1 cellular context compared by ENCODE assay signal in the genomic region with DNA sequence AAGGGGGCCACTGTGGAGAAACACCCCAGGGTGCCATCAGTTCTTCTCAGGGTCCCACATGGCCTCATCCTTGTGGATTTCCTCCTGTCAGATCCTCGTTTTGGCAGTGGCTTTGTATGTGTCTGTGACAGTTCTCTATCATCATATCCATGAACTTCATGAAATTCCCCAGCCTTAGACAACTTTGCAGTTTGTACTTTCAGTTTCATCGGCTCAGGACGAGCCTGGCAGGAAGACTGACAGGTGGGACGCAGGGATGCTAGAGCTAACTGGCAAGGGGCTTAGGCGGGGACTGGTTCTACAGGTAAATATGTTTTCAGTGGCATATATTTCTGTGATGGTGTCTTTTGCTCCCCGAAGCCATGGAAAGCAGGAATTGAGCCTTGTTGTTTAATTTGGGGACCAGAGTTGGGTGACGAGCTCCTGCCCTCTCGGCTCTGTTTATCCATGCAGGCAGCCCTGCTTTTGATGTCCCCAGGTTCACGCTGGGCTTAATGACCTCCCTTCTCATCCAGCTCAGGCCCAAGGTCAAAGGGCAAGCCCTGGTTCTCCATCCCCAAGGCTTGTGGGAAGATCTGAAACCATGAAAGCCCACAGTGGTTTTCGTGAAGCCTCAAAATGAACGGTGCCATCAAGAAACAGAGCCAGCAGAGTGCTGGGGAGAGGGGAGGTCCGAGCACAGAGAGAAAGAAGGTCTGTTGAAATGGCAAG.
TF ChIP-seq lines count a peak whose summit lies in the region.

No MANE protein-coding gene starts in this region.

TF ChIP-seq in endothelial cell of umbilical vein, 7 proteins besides CTCF, POLR2A, EP300 and RAD21:
- no peak for TF ChIP-seq MAX (IDR thresholded peaks at IDR 0.05; ENCODE audit: insufficient read depth, insufficient read length)
- TF ChIP-seq FOS (IDR thresholded peaks at IDR 0.05; ENCODE audit: borderline replicate concordance, insufficient read depth, low read length), result no peak
- no peak for TF ChIP-seq JUN (IDR thresholded peaks at IDR 0.05; ENCODE audit: borderline replicate concordance, insufficient read depth, insufficient read length, low read depth)
- TF ChIP-seq MYC (IDR thresholded peaks at IDR 0.05; ENCODE audit: low read depth, low read length), result no peak
- TF ChIP-seq EZH2 (IDR thresholded peaks at IDR 0.05; ENCODE audit: borderline replicate concordance, low read depth, low read length, severe bottlenecking), result no peak
- no peak for TF ChIP-seq GATA2 (IDR thresholded peaks at IDR 0.05; ENCODE audit: insufficient read depth, insufficient read length, low read depth, low read length)
- TF ChIP-seq POLR2AphosphoS5 (IDR thresholded peaks at IDR 0.05; ENCODE audit: insufficient read depth, low read depth, low read length), result no peak
